Comparison of ENCODE assay signal across 19 cellular contexts in genomic region chr9:98438701-98439100, GRCh38.
"Had no signal": no experiment of that assay in that cellular context is flagged by ENCODE, and none has a peak within 500 bp of the region (broad histone marks: within the 10 kb centered on the region; RNA-seq: fewer than 3 reads in every experiment).

No MANE protein-coding gene starts in this region.

- H3K4me3 ChIP-seq: cardiac muscle cell, left ventricle myocardium inferior, lung, pancreas, prostate gland, sigmoid colon, stomach, tibial nerve had no signal

- DNase-seq: activated CD4-positive, alpha-beta memory T cell treated with anti-CD3 and anti-CD28 coated beads, Interleukin-2, amount 10 ng/mL, durations not matched to agents 7 days and 5 days; activated CD4-positive, alpha-beta T cell treated with anti-CD3 and anti-CD28 coated beads, Interleukin-2, amount 10 ng/mL, durations not matched to agents 24 days and 14 days; activated CD4-positive, CD25-positive, alpha-beta regulatory T cell treated with anti-CD3 and anti-CD28 coated beads, Interleukin-2, amount 50 U/mL, for 72 hours; activated naive CD8-positive, alpha-beta T cell treated with anti-CD3 and anti-CD28 coated beads, Interleukin-2, amount 50 U/mL, for 24 hours; activated T-cell treated with anti-CD3 and anti-CD28 coated beads, Interleukin-2, amount 50 U/mL, for 48 hours; endodermal cell; glutamatergic neuron; left ventricle myocardium inferior; pancreas; sigmoid colon; small intestine; stimulated activated CD4-positive, alpha-beta T cell treated with anti-CD3 and anti-CD28 coated beads, Interleukin-4, amount 100 ng/mL, for 24 hours; stomach; T-helper 17 cell; T1000 had no signal
